Comparison of ENCODE assay signal across 27 cellular contexts in genomic region chr5:65530904-65531303, GRCh38.
"Had no signal": no experiment of that assay in that cellular context is flagged by ENCODE, and none has a peak within 500 bp of the region (broad histone marks: within the 10 kb centered on the region; RNA-seq: fewer than 3 reads in every experiment).

No MANE protein-coding gene starts in this region.

- ATAC-seq: effector memory CD8-positive, alpha-beta T cell; esophagus mucosa; gastrocnemius medialis; heart right ventricle; left cardiac atrium; left lung; left ventricle myocardium superior; lower lobe of right lung; mucosa of descending colon had no signal

- H3K27me3 Mint-ChIP-seq: dendritic cell treated with granulocyte-macrophage colony-stimulating factor and Interleukin-4, amounts not matched to agents 40 ng/mL and 50 ng/mL, for 4 days; effector memory CD8-positive, alpha-beta T cell; naive B cell had no signal

- H3K4me3 Mint-ChIP-seq: dendritic cell treated with granulocyte-macrophage colony-stimulating factor and Interleukin-4, amounts not matched to agents 40 ng/mL and 50 ng/mL, for 4 days; effector memory CD8-positive, alpha-beta T cell; endodermal cell; mesothelial cell of epicardium; naive B cell had no signal

- H3K36me3 ChIP-seq: colonic mucosa, esophagus squamous epithelium, gastrocnemius medialis, heart right ventricle, left lung, lower lobe of right lung had no signal

- H3K27me3 ChIP-seq: colonic mucosa, esophagus squamous epithelium, gastrocnemius medialis, heart right ventricle, left lung had no signal

- H3K36me3 Mint-ChIP-seq: naive B cell had no signal

- H3K4me1 Mint-ChIP-seq: mesothelial cell of epicardium, naive B cell had no signal

- DNase-seq: colonic mucosa; cortex of kidney; effector CD8-positive, alpha-beta T cell; effector memory CD8-positive, alpha-beta T cell; endodermal cell; erythroblast; esophagus squamous epithelium; foreskin fibroblast; gastrocnemius medialis; glutamatergic neuron; head of caudate nucleus; heart right ventricle; hippocampal formation; left cardiac atrium; left lung; left ventricle myocardium superior; lower lobe of right lung; mesenchymal stem cell; mucosa of descending colon; naive B cell had no signal

- H3K4me3 ChIP-seq: colonic mucosa, esophagus squamous epithelium, gastrocnemius medialis, heart right ventricle, left lung, lower lobe of right lung, mucosa of descending colon had no signal

- H3K27ac ChIP-seq: colonic mucosa, epithelial cell of prostate, esophagus squamous epithelium, gastrocnemius medialis, heart right ventricle, left lung, lower lobe of right lung had no signal

- FAIRE-seq: endometrium, islet of Langerhans, keratinocyte had no signal

- H3K9me3 Mint-ChIP-seq: dendritic cell treated with granulocyte-macrophage colony-stimulating factor and Interleukin-4, amounts not matched to agents 40 ng/mL and 50 ng/mL, for 4 days; effector memory CD8-positive, alpha-beta T cell; endodermal cell; mesothelial cell of epicardium; naive B cell had no signal

- H3K4me1 ChIP-seq: colonic mucosa, esophagus squamous epithelium, gastrocnemius medialis, heart right ventricle, left lung, lower lobe of right lung had no signal

- H3K9me3 ChIP-seq: colonic mucosa, esophagus squamous epithelium, heart right ventricle, left lung, lower lobe of right lung, mucosa of descending colon had no signal

- H3K27ac Mint-ChIP-seq: dendritic cell treated with granulocyte-macrophage colony-stimulating factor and Interleukin-4, amounts not matched to agents 40 ng/mL and 50 ng/mL, for 4 days; effector memory CD8-positive, alpha-beta T cell; endodermal cell; mesothelial cell of epicardium had no signal
